14 cellular contexts compared by ENCODE assay signal in genomic region chr6:136326038-136326561, GRCh38. TPM values are rescaled to one million over a fixed set of nuclear protein-coding genes. Genes with fewer than 3 reads are reported as not detected.
DNase-seq lines count a peak whose midpoint lies in the region; ATAC-seq, FAIRE-seq and TF ChIP-seq lines count a peak whose summit lies in the region.
"Had no signal": no experiment of that assay in that cellular context is flagged by ENCODE, and none has a peak within 500 bp of the region (broad histone marks: within the 10 kb centered on the region; RNA-seq: fewer than 3 reads in every experiment).

No MANE protein-coding gene starts in this region.

- ATAC-seq in HepG2 (peak; percentile 76), right lobe of liver (no peak), HG02623 (IDR thresholded peaks at IDR 0.05; ENCODE audit: unreplicated experiment) (no peak), HG03457 (IDR thresholded peaks at IDR 0.05; ENCODE audit: unreplicated experiment) (no peak)

- no peaks in the 10 kb centered on the region for H4K20me1 ChIP-seq in HepG2 (ENCODE audit: insufficient read depth, low read length)

- H3K27me3 ChIP-seq in HepG2 (ENCODE audit: control insufficient read depth in 1 of 2, insufficient read depth in 2 of 2, low read length in 2 of 2) (no peaks in the 10 kb centered on the region; a peak in 2 of 5 replicates), right lobe of liver (no peaks in the 10 kb centered on the region)
- H3K27me3 ChIP-seq: adrenal gland had no signal

- TF ChIP-seq CTCF in HepG2 (CRISPR knock-in tag; IDR thresholded peaks at IDR 0.05), result no peak
- no peak for TF ChIP-seq CTCF in right lobe of liver (IDR thresholded peaks at IDR 0.05)

- TF ChIP-seq POLR2A in HepG2 (IDR thresholded peaks at IDR 0.05; ENCODE audit: insufficient read depth in 1 of 2, low read depth in 2 of 2, low read length in 2 of 2) (no peak), right lobe of liver (IDR thresholded peaks at IDR 0.05) (no peak), erythroblast (IDR thresholded peaks at IDR 0.05; ENCODE audit: low read length) (no peak)

- no peaks in the 10 kb centered on the region for H3K36me3 ChIP-seq in HepG2 (replicated peaks in 1 of 2; ENCODE audit: control insufficient read depth in 1 of 2, insufficient read depth in 2 of 2, low read length in 2 of 2)
- no peaks in the 10 kb centered on the region for H3K36me3 ChIP-seq in right lobe of liver
- H3K36me3 ChIP-seq: adrenal gland, heart right ventricle had no signal

- H3K9me3 ChIP-seq in HepG2 (ENCODE audit: low read length) (no peaks in the 10 kb centered on the region), right lobe of liver (no peaks in the 10 kb centered on the region)
- H3K9me3 ChIP-seq: adrenal gland, heart right ventricle had no signal

- no peak overlapping the region for H3K4me3 ChIP-seq in HepG2 (replicated peaks in 1 of 3; ENCODE audit: insufficient read depth in 1 of 3, low read depth in 2 of 3, low read length in 3 of 3)
- H3K4me3 ChIP-seq in right lobe of liver, result no peak overlapping the region
- H3K4me3 ChIP-seq: adrenal gland, heart right ventricle had no signal

- no peak overlapping the region for H3K4me2 ChIP-seq in HepG2 (ENCODE audit: low read depth, low read length)

- POLR2A ChIA-PET in HepG2 (lab: Yijun Ruan, JAX), result no interaction called here

- FAIRE-seq in HepG2 (lab: Jason Lieb, UNC) (no peak), RCC 7860 (lab: Jason Lieb, UNC) (no peak)
- FAIRE-seq: GM18507 had no signal

- no peak for TF ChIP-seq RAD21 in HepG2 (CRISPR knock-in tag; IDR thresholded peaks at IDR 0.05)

- H3K4me1 ChIP-seq in HepG2 (ENCODE audit: insufficient read depth, low read length), result peaks cover 8% of the 10 kb centered on the region
- no peaks in the 10 kb centered on the region for H3K4me1 ChIP-seq in right lobe of liver
- H3K4me1 ChIP-seq: adrenal gland had no signal

- BruUV-seq in HepG2 (replicated peaks; lab: Mats Ljungman, UMichigan), result no TSS peak

- no peak overlapping the region for H3K9ac ChIP-seq in HepG2 (ENCODE audit: insufficient read depth, low read depth, low read length)

- H3K79me2 ChIP-seq in HepG2 (ENCODE audit: insufficient read depth, low read length), result no peaks in the 10 kb centered on the region

- DNase-seq in HepG2 (ENCODE audit: low spot score) (peak; percentile 18), right lobe of liver (no peak), RCC 7860 (ENCODE audit: low spot score) (peak; percentile 18), erythroblast (lab: John Stamatoyannopoulos, UW) (peak; percentile 49 to 56), NOMO-1 treated with dmso at 0.1 percent for 144 hours (lab: John Stamatoyannopoulos, UW; ENCODE audit: unreplicated experiment) (no peak)
- DNase-seq in stimulated activated CD4-positive, alpha-beta T cell treated with anti-CD3 and anti-CD28 coated beads, Interleukin-4, amount 100 ng/mL, for 24 hours, result no peak
- DNase-seq: H7, heart right ventricle had no signal

- in situ Hi-C loops in HepG2 (cut with HindIII; ENCODE audit: extremely low pct_ligation_motif_present, low pct_unique_long_range_greater_than_20kb), result no loop called here

- WGBS in HepG2 (ENCODE audit: low lambda C conversion rate), result 6% methylated on average over 8 of the region's 8 CpGs
- 63% methylated on average over 7 of the region's 8 CpGs for WGBS in right lobe of liver (ENCODE audit: insufficient coverage, low coverage, low lambda C conversion rate, missing lambda C conversion rate)

- TF ChIP-seq EP300 in HepG2 (IDR thresholded peaks at IDR 0.05; ENCODE audit: low read depth in 2 of 2, low read length in 2 of 2) (no peak), HepG2 (CRISPR knock-in tag; IDR thresholded peaks at IDR 0.05; ENCODE audit: borderline replicate concordance) (no peak)

- H2AFZ ChIP-seq in HepG2 (ENCODE audit: low read length), result no peak overlapping the region

- CTCF ChIA-PET in HepG2 (lab: Yijun Ruan, JAX; ENCODE audit: low intra/inter-chr PET ratio, low total read pairs), result no interaction called here

- H3K27ac ChIP-seq in HepG2 (ENCODE audit: extremely low read length, insufficient read depth, low read length) (no peak overlapping the region), right lobe of liver (no peak overlapping the region)
- H3K27ac ChIP-seq: C4-2B, HL-60 had no signal

- intact Hi-C loops in HepG2 (cut with micrococcal nuclease; ENCODE audit: unreplicated experiment), result no loop called here
- intact Hi-C loops in right lobe of liver (cut with DNase I), result no loop called here

TF ChIP-seq in HepG2, 621 proteins besides CTCF, POLR2A, EP300 and RAD21:
- TF ChIP-seq ZBTB21 (CRISPR knock-in tag; IDR thresholded peaks at IDR 0.05), result 0 out of 2 replicates have a peak, but pooled peaks have one; percentile 51
- peak; percentile 100 for TF ChIP-seq ATF7 (IDR thresholded peaks at IDR 0.05)
- TF ChIP-seq ATF7 (CRISPR knock-in tag; IDR thresholded peaks at IDR 0.05), result no peak
- peak; percentile 99 for TF ChIP-seq CREB1 (IDR thresholded peaks at IDR 0.05)
- TF ChIP-seq CREB1 (CRISPR knock-in tag; IDR thresholded peaks at IDR 0.05), result no peak
- no peak for TF ChIP-seq ZNF576 (CRISPR knock-in tag; IDR thresholded peaks at IDR 0.05)
- TF ChIP-seq ZNF7 (CRISPR knock-in tag; IDR thresholded peaks at IDR 0.05), result peak; percentile 11; the same call in 1 of the 2 replicates
- no peak for TF ChIP-seq TRAFD1 (CRISPR knock-in tag; IDR thresholded peaks at IDR 0.05; ENCODE audit: borderline replicate concordance)

RNA-seq across cellular contexts. Expression of gene BCLAF1, which starts 36.5 kb away (rescaled TPM):
- total RNA-seq in HepG2 (2016; rRNA removed; fragmentation: Illumina TruSeq; extraction: Trizol), result 292 and 439 TPM in 2 replicates
- total RNA-seq in HepG2 (2016; cell fraction: cytosol; rRNA removed; fragmentation: Illumina TruSeq; extraction: Trizol; ENCODE audit: low read depth), result 20.2 and 21.8 TPM in 2 replicates
- 277 and 462 TPM in 2 replicates for total RNA-seq in HepG2 (2016; cell fraction: insoluble cytoplasmic fraction; rRNA removed; fragmentation: Illumina TruSeq; extraction: Trizol)
- 30.3 and 37.3 TPM in 2 replicates for total RNA-seq in HepG2 (2016; cell fraction: membrane; rRNA removed; fragmentation: Illumina TruSeq; extraction: Trizol)
- 318 and 332 TPM in 2 replicates for total RNA-seq in HepG2 (2016; cell fraction: nucleus; rRNA removed; fragmentation: Illumina TruSeq; extraction: Trizol)
- polyA plus RNA-seq in HepG2 (2011; rRNA removed), result 40.4 and 55.3 TPM in 2 replicates
- polyA plus RNA-seq in HepG2 (2011; cell fraction: cytosol; rRNA removed), result 15.1 and 21.6 TPM in 2 replicates
- 55.9 and 61.4 TPM in 2 replicates for polyA plus RNA-seq in HepG2 (2011; cell fraction: nucleus; rRNA removed)
- 46.3 and 82.3 TPM in 2 replicates for polyA plus RNA-seq in HepG2 (2012)
- polyA plus RNA-seq in HepG2 (2016; cell fraction: cytosol; fragmentation: Illumina TruSeq; extraction: Trizol; ENCODE audit: low read depth), result 3.5 and 3.6 TPM in 2 replicates
- polyA plus RNA-seq in HepG2 (2016; cell fraction: insoluble cytoplasmic fraction; fragmentation: Illumina TruSeq; extraction: Trizol; ENCODE audit: low read depth), result 251 and 266 TPM in 2 replicates
- polyA plus RNA-seq in HepG2 (2016; cell fraction: membrane; fragmentation: Illumina TruSeq; extraction: Trizol; ENCODE audit: low read depth), result 7.1 and 11.2 TPM in 2 replicates
- 153 and 159 TPM in 2 replicates for polyA plus RNA-seq in HepG2 (2016; cell fraction: nucleus; fragmentation: Illumina TruSeq; extraction: Trizol; ENCODE audit: insufficient read depth, low read depth)
- polyA minus RNA-seq in HepG2 (2011; rRNA and poly(A)+ RNA removed; ENCODE audit: low replicate concordance), result 71.2 and 104 TPM in 2 replicates
- polyA minus RNA-seq in HepG2 (2011; cell fraction: cytosol; rRNA and poly(A)+ RNA removed), result 64.1 and 70.1 TPM in 2 replicates
- 566 and 662 TPM in 2 replicates for polyA minus RNA-seq in HepG2 (2011; cell fraction: nucleus; rRNA and poly(A)+ RNA removed)
- 10 to 100 TPM; 30.5 to 57.2 (median 40.6) TPM for total RNA-seq in right lobe of liver

Comparison
In these comparisons a context has a peak if more than half of its experiments do, and no peak if none do; other contexts are left out.
1. DNase-seq: peak in HepG2 (single experiment), RCC 7860 (single experiment) and erythroblast (2 of 2); none in right lobe of liver (0 of 3), NOMO-1 treated with dmso at 0.1 percent for 144 hours (single experiment) and stimulated activated CD4-positive, alpha-beta T cell treated with anti-CD3 and anti-CD28 coated beads, Interleukin-4, amount 100 ng/mL, for 24 hours (single experiment).